8 cellular contexts compared by ENCODE assay signal in the genomic region with DNA sequence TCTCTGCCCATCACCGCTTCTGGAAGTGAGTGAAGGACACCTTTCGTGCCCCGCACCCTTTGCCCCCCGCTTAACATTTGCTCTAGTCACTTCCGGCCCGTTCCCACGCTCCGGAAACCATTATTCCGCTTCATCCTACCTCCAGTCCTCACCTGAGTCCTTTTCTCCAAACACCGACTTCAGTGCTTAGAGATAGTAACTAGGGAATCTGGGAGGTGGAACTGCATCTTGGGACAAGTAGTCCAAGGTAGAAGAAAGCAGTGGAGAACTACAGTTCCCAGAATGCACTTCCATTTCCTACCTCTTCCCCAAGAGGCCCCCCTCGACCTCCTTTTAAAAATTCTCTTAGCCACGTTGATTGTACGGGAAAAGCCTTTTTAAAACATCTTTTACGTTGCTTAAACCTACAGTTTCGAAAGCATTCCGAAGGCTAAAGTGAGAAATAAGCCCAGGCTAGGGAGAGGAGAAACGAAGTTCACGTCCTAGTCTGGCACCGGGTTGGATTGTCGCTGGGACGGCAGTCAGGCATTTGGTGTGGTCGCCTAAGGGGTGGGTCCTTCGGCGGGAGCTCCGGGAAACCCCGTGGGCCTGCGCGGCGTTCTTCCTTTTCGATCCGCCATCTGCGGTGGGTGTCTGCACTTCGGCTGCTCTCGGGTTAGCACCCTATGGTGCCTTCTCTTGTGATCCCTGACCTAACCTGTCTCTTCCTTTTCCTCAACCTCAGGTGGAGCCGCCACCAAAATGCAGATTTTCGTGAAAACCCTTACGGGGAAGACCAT. TPM values are rescaled to one million over a fixed set of nuclear protein-coding genes. Genes with fewer than 3 reads are reported as not detected.
DNase-seq lines count a peak whose midpoint lies in the region; ATAC-seq, FAIRE-seq and TF ChIP-seq lines count a peak whose summit lies in the region.

TSS of gene CLHC1 (minus strand) at position 210 of the 779 bp plus-strand sequence. CDS start 9,882 bp downstream, outside the sequence.
TSS of gene RPS27A (plus strand) at position 605 of the 779 bp plus-strand sequence. CDS start at position 742, 137 bp downstream.

- no peak for TF ChIP-seq RAD21 in H1 (IDR thresholded peaks at IDR 0.05 in 1 of 2, conservative IDR thresholded peaks at IDR 0.05 in 1 of 2; ENCODE audit: low read depth in 2 of 2, low read length in 2 of 2)

- H2BK12ac ChIP-seq in H1 (ENCODE audit: low read depth, low read length) (peak within 1 kb of the TSS; percentile 23; the same call in 1 of the 2 replicates), mesenchymal stem cell (ENCODE audit: low read length in 2 of 2) (no peak within 1 kb of the TSS)

- H2BK20ac ChIP-seq in H1 (ENCODE audit: low read length), result no peak within 1 kb of the TSS

- H3K9ac ChIP-seq in H1 (replicated peaks in 1 of 4; ENCODE audit: extremely low read depth in 1 of 4, low read depth in 3 of 4, low read length in 3 of 4), result peak within 1 kb of the TSS; percentile 92 to 95 (median 94)
- peak within 1 kb of the TSS; percentile 98 for H3K9ac ChIP-seq in mesenchymal stem cell (ENCODE audit: low read length)

- peaks cover 0 to 8% of the 10 kb centered on the region in 2 experiments for H4K20me1 ChIP-seq in H1 (replicated peaks in 1 of 2; ENCODE audit: control insufficient read depth in 1 of 2, insufficient read depth in 2 of 2, low read length in 2 of 2)

- H2BK15ac ChIP-seq in H1 (ENCODE audit: low read length) (0 out of 2 replicates have a peak within 1 kb of the TSS, but pooled peaks have one; percentile 46), mesenchymal stem cell (ENCODE audit: low read depth, poor library complexity, severe bottlenecking) (no peak within 1 kb of the TSS)

- peak; percentile 89 for FAIRE-seq in H1 (lab: Jason Lieb, UNC)

- H2AFZ ChIP-seq in H1 (ENCODE audit: low read length), result peak within 1 kb of the TSS; percentile 99
- H2AFZ ChIP-seq in mesenchymal stem cell (ENCODE audit: low read depth, low read length), result peak within 1 kb of the TSS; percentile 3

- H2BK120ac ChIP-seq in H1 (replicated peaks; ENCODE audit: low read depth, low read length) (peak within 1 kb of the TSS; percentile 4), mesenchymal stem cell (ENCODE audit: low read depth, low read length) (peak within 1 kb of the TSS; percentile 73)

- peak within 1 kb of the TSS; percentile 84 for H3K4ac ChIP-seq in H1 (replicated peaks; ENCODE audit: insufficient read length, low read depth, low read length)
- H3K4ac ChIP-seq in mesenchymal stem cell (ENCODE audit: low read depth in 1 of 2, low read length in 2 of 2), result peak within 1 kb of the TSS; percentile 87 to 93

- peak within 1 kb of the TSS; percentile 97 to 99 (median 98) for H3K27ac Mint-ChIP-seq in CD8-positive, alpha-beta memory T cell

- peak within 1 kb of the TSS; percentile 66 for H3K56ac ChIP-seq in H1 (replicated peaks; ENCODE audit: insufficient read length, low read depth, low read length)

- H3K14ac ChIP-seq in H1 (ENCODE audit: insufficient read length), result no peak within 1 kb of the TSS
- H3K14ac ChIP-seq in mesenchymal stem cell (ENCODE audit: low read length in 2 of 2), result peak within 1 kb of the TSS in 1 of 2 experiments; percentile 87

- peak within 1 kb of the TSS; percentile 89 for H2BK5ac ChIP-seq in H1 (ENCODE audit: low read depth, low read length)
- H2BK5ac ChIP-seq in mesenchymal stem cell (ENCODE audit: low read depth, low read length, poor library complexity, severe bottlenecking), result peak within 1 kb of the TSS; percentile 81

- H3K4me2 ChIP-seq in H1 (ENCODE audit: insufficient read depth in 1 of 2, low read depth in 2 of 2, low read length in 2 of 2) (peak within 1 kb of the TSS; percentile 72 to 74), mesenchymal stem cell (ENCODE audit: low read length, poor library complexity, severe bottlenecking) (peak within 1 kb of the TSS; percentile 92)

- peaks cover 8% of the 10 kb centered on the region for H3K79me1 ChIP-seq in H1 (ENCODE audit: low read depth, low read length)
- H3K79me1 ChIP-seq in mesenchymal stem cell (replicated peaks; ENCODE audit: low read length, poor library complexity, severe bottlenecking), result peaks cover 16% of the 10 kb centered on the region

- H3K36me3 ChIP-seq in CD8-positive, alpha-beta memory T cell (ENCODE audit: insufficient read depth, low read length), result peaks cover 24% of the 10 kb centered on the region
- peaks cover 20 to 42% (median 31%) of the 10 kb centered on the region in 4 experiments for H3K36me3 ChIP-seq in H1 (ENCODE audit: control insufficient read depth in 2 of 4, insufficient read depth in 4 of 4, low read length in 3 of 4)
- peaks cover 10 to 50% of the 10 kb centered on the region in 2 experiments for H3K36me3 ChIP-seq in mesenchymal stem cell (ENCODE audit: control insufficient read depth in 1 of 2, insufficient read depth in 2 of 2, low read depth in 1 of 2, low read length in 2 of 2)

- peaks cover 6% of the 10 kb centered on the region for H3K23me2 ChIP-seq in H1 (ENCODE audit: low read depth, low read length)

- POLR2A ChIA-PET in CD8-positive, alpha-beta memory T cell (lab: Charles Lee), result interaction anchor here (0.5 to 1.5 kb wide), 14 partner anchors 9 to 1441 kb away, joined by 3 to 28 read pairs (median 4); partner anchors contain the start of genes CCDC88A, CFAP36, PPP4R3B and RTN4
- POLR2A ChIA-PET in H1 (lab: Charles Lee; ENCODE audit: partially characterized antibody), result interaction anchor here (0.5 to 1.4 kb wide), 20 partner anchors 8 to 351 kb away, joined by 3 to 20 read pairs (median 4); partner anchors contain the start of genes CCDC88A, MTIF2 and RTN4

- no peaks in the 10 kb centered on the region for H3K27me3 ChIP-seq in CD8-positive, alpha-beta memory T cell (ENCODE audit: insufficient read depth, low read length, poor library complexity, severe bottlenecking)
- H3K27me3 ChIP-seq in H1 (replicated peaks in 1 of 4; ENCODE audit: control insufficient read depth in 3 of 4, extremely low read depth in 1 of 4, insufficient read depth in 3 of 4, low read length in 3 of 4) (no peaks in the 10 kb centered on the region), mesenchymal stem cell (ENCODE audit: control insufficient read depth in 1 of 2, insufficient read depth in 1 of 2, low read length in 2 of 2) (no peaks in the 10 kb centered on the region)

- 0 out of 3 replicates have a peak, but pooled peaks of 1 of the 2 experiments have one; percentile 4 for TF ChIP-seq EP300 in H1 (IDR thresholded peaks at IDR 0.05; ENCODE audit: borderline replicate concordance in 1 of 2, low read depth in 2 of 2, low read length in 2 of 2)

- peak; percentile 88 to 93 for TF ChIP-seq POLR2A in H1 (IDR thresholded peaks at IDR 0.05; ENCODE audit: control extremely low read depth in 1 of 2, low read depth in 2 of 2, low read length in 2 of 2)

- peak within 1 kb of the TSS; percentile 91 for H3K27ac ChIP-seq in CD8-positive, alpha-beta memory T cell (ENCODE audit: low read depth, low read length)
- H3K27ac ChIP-seq in H1 (ENCODE audit: low read depth, low read length), result peak within 1 kb of the TSS; percentile 97
- H3K27ac ChIP-seq in mesenchymal stem cell (ENCODE audit: low read length, poor library complexity, severe bottlenecking), result peak within 1 kb of the TSS; percentile 98

- H3K23ac ChIP-seq in H1 (ENCODE audit: insufficient read length) (no peak within 1 kb of the TSS), mesenchymal stem cell (ENCODE audit: low read length in 2 of 2) (peak within 1 kb of the TSS in 1 of 2 experiments; percentile 66)

- peak; percentile 53 for ATAC-seq in GM19468 (IDR thresholded peaks at IDR 0.05; ENCODE audit: extremely low read depth, unreplicated experiment)

- H3K4me1 ChIP-seq in CD8-positive, alpha-beta memory T cell (ENCODE audit: insufficient read depth, low read length), result peaks cover 49% of the 10 kb centered on the region
- H3K4me1 ChIP-seq in H1 (replicated peaks in 1 of 4; ENCODE audit: control insufficient read depth in 3 of 4, insufficient read depth in 4 of 4, low read length in 3 of 4) (peaks cover 0 to 5% (median 3%) of the 10 kb centered on the region in 4 experiments; a peak in 4 of 7 replicates), mesenchymal stem cell (ENCODE audit: control insufficient read depth, insufficient read depth, low read depth, low read length) (peaks cover 4% of the 10 kb centered on the region)

- 1% methylated on average over 37 of the region's 37 CpGs; no CpG with 5 or more reads in 1 of the 2 experiments for WGBS in H1 (ENCODE audit: extremely low coverage in 1 of 2, insufficient coverage in 1 of 2, insufficient read length in 1 of 2, insufficient replicate concordance in 2 of 2, low coverage in 1 of 2, low lambda C conversion rate in 2 of 2, missing lambda C conversion rate in 1 of 2), 2 experiments
- WGBS in mesenchymal stem cell, result under 1% methylated on average over 31 of the region's 37 CpGs

- H2AK5ac ChIP-seq in H1 (ENCODE audit: low read depth, low read length), result no peak within 1 kb of the TSS
- peak within 1 kb of the TSS; percentile 68 for H2AK5ac ChIP-seq in mesenchymal stem cell (ENCODE audit: low read length, severe bottlenecking)

- H4K8ac ChIP-seq in H1 (ENCODE audit: extremely low read depth, insufficient read depth, low read length) (peak within 1 kb of the TSS; percentile 90; the same call in 1 of the 2 replicates), mesenchymal stem cell (ENCODE audit: low read length) (peak within 1 kb of the TSS; percentile 96)

- peak within 1 kb of the TSS; percentile 99 for H3K4me3 ChIP-seq in CD8-positive, alpha-beta memory T cell (ENCODE audit: low read length)
- H3K4me3 ChIP-seq in H1 (ENCODE audit: extremely low read depth in 1 of 4, insufficient read depth in 2 of 4, low read depth in 3 of 4, low read length in 4 of 4), result peak within 1 kb of the TSS; percentile 94 to 99 (median 96)
- peak within 1 kb of the TSS; percentile 88 to 95 for H3K4me3 ChIP-seq in mesenchymal stem cell (ENCODE audit: insufficient read depth in 1 of 2, low read depth in 1 of 2, low read length in 2 of 2)

- peaks cover 3 to 54% (median 11%) of the 10 kb centered on the region in 3 donors for H3K36me3 Mint-ChIP-seq in CD8-positive, alpha-beta memory T cell

- H4K5ac ChIP-seq in H1 (ENCODE audit: insufficient read length, low read depth, low read length), result peak within 1 kb of the TSS; percentile 99

- H3K4me3 Mint-ChIP-seq in CD8-positive, alpha-beta memory T cell, result peak within 1 kb of the TSS; percentile 99 to 100 (median 100)

- H4K91ac ChIP-seq in H1 (replicated peaks; ENCODE audit: insufficient read length, low read length) (peak within 1 kb of the TSS; percentile 54), mesenchymal stem cell (ENCODE audit: low read length) (peak within 1 kb of the TSS; percentile 86)

- no peak for TF ChIP-seq CTCF in H1 (IDR thresholded peaks at IDR 0.05; ENCODE audit: control extremely low read depth in 1 of 3, insufficient read depth in 1 of 3, low read depth in 1 of 3, low read length in 3 of 3)

- CTCF ChIA-PET in CD8-positive, alpha-beta memory T cell (lab: Charles Lee), result interaction anchor here (0.9 to 1.0 kb wide), 2 partner anchors 8 to 12 kb away, joined by 4 to 6 read pairs; no protein-coding TSS in a partner anchor
- CTCF ChIA-PET in H1 (lab: Charles Lee; ENCODE audit: partially characterized antibody), result interaction anchor here (0.6 kb wide), 1 partner anchor 195 kb away, joined by 3 read pairs; no protein-coding TSS in a partner anchor

- H3K79me2 ChIP-seq in H1 (ENCODE audit: control insufficient read depth in 1 of 2, insufficient read depth in 2 of 2, low read length in 2 of 2), result peaks cover 14 to 38% of the 10 kb centered on the region in 2 experiments

- H3K27me3 Mint-ChIP-seq in CD8-positive, alpha-beta memory T cell, result peaks cover 0 to 2% of the 10 kb centered on the region in 2 donors

- H3K18ac ChIP-seq in H1 (ENCODE audit: extremely low read depth, low read length) (peak within 1 kb of the TSS; percentile 99), mesenchymal stem cell (ENCODE audit: low read depth in 1 of 2, low read length in 2 of 2) (peak within 1 kb of the TSS; percentile 67 to 94)

- no peaks in the 10 kb centered on the region for H3K9me3 Mint-ChIP-seq in CD8-positive, alpha-beta memory T cell

- no peaks in the 10 kb centered on the region for H3K9me3 ChIP-seq in CD8-positive, alpha-beta memory T cell (ENCODE audit: low read length)
- no peaks in the 10 kb centered on the region for H3K9me3 ChIP-seq in H1 (ENCODE audit: insufficient read depth in 2 of 2, low read depth in 1 of 2, low read length in 1 of 2)
- no peaks in the 10 kb centered on the region for H3K9me3 ChIP-seq in mesenchymal stem cell (ENCODE audit: control insufficient read depth, low read length)

- peaks cover 56 to 76% (median 71%) of the 10 kb centered on the region in 3 donors for H3K4me1 Mint-ChIP-seq in CD8-positive, alpha-beta memory T cell

- DNase-seq in CD8-positive, alpha-beta memory T cell, result peak; percentile 90 to 95 (median 93)
- peak; percentile 84 for DNase-seq in HS-5 (ENCODE audit: low read depth)
- peak; percentile 70 for DNase-seq in NK-92 treated with Interleukin-12 subunit alpha and Interleukin-12 subunit beta, amount 100 ng/mL, for 24 hours (lab: John Stamatoyannopoulos, UW)
- peak; percentile 98 for DNase-seq in activated CD8-positive, alpha-beta memory T cell treated with anti-CD3 and anti-CD28 coated beads for 24 hours
- DNase-seq in H1 (ENCODE audit: low read depth in 1 of 2, low spot score in 2 of 2), result peak; percentile 78 to 96
- peak; percentile 98 for DNase-seq in mesenchymal stem cell
- peak; percentile 86 for DNase-seq in stimulated activated CD8-positive, alpha-beta memory T cell treated with anti-CD3 and anti-CD28 coated beads, Interleukin-12 subunit alpha, Interleukin-12 subunit beta, amount 100 ng/mL, for 4 hours (ENCODE audit: low read depth)

RNA-seq across cellular contexts. Expression of gene CLHC1, which starts in this region (rescaled TPM):
- total RNA-seq in CD8-positive, alpha-beta memory T cell, result 1 to 10 TPM; 8.4 to 9.8 TPM
- 1.1 TPM for polyA plus RNA-seq in CD8-positive, alpha-beta memory T cell
- total RNA-seq in H1 (2021; fragmentation: NEBNext Ultra II Directional; extraction: Animal tissue kit (Norgen Biotek cat#: 25700)), result 7.2 and 10.8 TPM in 2 replicates
- 2.3 and 2.6 TPM in 2 replicates for polyA plus RNA-seq in H1 (2011; rRNA removed)
- 4.0 TPM for polyA plus RNA-seq in H1 (2011; cell fraction: cytosol; rRNA removed)
- polyA plus RNA-seq in H1 (2011; cell fraction: nucleus; rRNA removed), result 3.5 TPM
- 2.5 to 5.1 TPM (median 4.6 TPM) in 4 replicates for polyA plus RNA-seq in H1 (2012, experiment 1 of 2)
- 1.2 TPM for polyA plus RNA-seq in H1 (2012, experiment 2 of 2)
- polyA plus RNA-seq in H1 (2013, experiment 1 of 2), result 5.7 TPM
- 5.9 TPM for polyA plus RNA-seq in H1 (2013, experiment 2 of 2)
- polyA minus RNA-seq in H1 (2011; rRNA and poly(A)+ RNA removed), result 3.7 and 7.6 TPM in 2 replicates
- 1.8 TPM for polyA minus RNA-seq in H1 (2011; cell fraction: cytosol; rRNA and poly(A)+ RNA removed)
- 8.0 TPM for polyA minus RNA-seq in H1 (2011; cell fraction: nucleus; rRNA and poly(A)+ RNA removed)
- polyA plus RNA-seq in mesenchymal stem cell (2013, experiment 1 of 2), result 5.2 TPM
- 5.0 TPM for polyA plus RNA-seq in mesenchymal stem cell (2013, experiment 2 of 2)

RNA-seq across cellular contexts. Expression of gene RPS27A, which starts in this region (rescaled TPM):
- 1,000 to 10,000 TPM; 1,155 to 1,172 TPM for total RNA-seq in CD8-positive, alpha-beta memory T cell
- polyA plus RNA-seq in CD8-positive, alpha-beta memory T cell, result 3,070 TPM
- total RNA-seq in H1 (2021; fragmentation: NEBNext Ultra II Directional; extraction: Animal tissue kit (Norgen Biotek cat#: 25700)), result 1,427 and 1,431 TPM in 2 replicates
- polyA plus RNA-seq in H1 (2011; rRNA removed), result 908 and 1,682 TPM in 2 replicates
- polyA plus RNA-seq in H1 (2011; cell fraction: cytosol; rRNA removed), result 2,269 TPM
- polyA plus RNA-seq in H1 (2011; cell fraction: nucleus; rRNA removed), result 399 TPM
- polyA plus RNA-seq in H1 (2012, experiment 1 of 2), result 2,493 to 4,042 TPM (median 2,787 TPM) in 4 replicates
- polyA plus RNA-seq in H1 (2012, experiment 2 of 2), result 1,587 TPM
- 2,465 TPM for polyA plus RNA-seq in H1 (2013, experiment 1 of 2)
- 2,434 TPM for polyA plus RNA-seq in H1 (2013, experiment 2 of 2)
- polyA minus RNA-seq in H1 (2011; rRNA and poly(A)+ RNA removed), result 305 and 345 TPM in 2 replicates
- polyA minus RNA-seq in H1 (2011; cell fraction: cytosol; rRNA and poly(A)+ RNA removed), result 540 TPM
- polyA minus RNA-seq in H1 (2011; cell fraction: nucleus; rRNA and poly(A)+ RNA removed), result 375 TPM
- polyA plus RNA-seq in mesenchymal stem cell (2013, experiment 1 of 2), result 1,882 TPM
- polyA plus RNA-seq in mesenchymal stem cell (2013, experiment 2 of 2), result 1,945 TPM

Comparison
In these comparisons a context has a peak if more than half of its experiments do, and no peak if none do; other contexts are left out.
1. Peak in every context shown above with its lines: DNase-seq, ATAC-seq, H3K4me3 ChIP-seq and H3K27ac ChIP-seq.